20 cellular contexts compared by ENCODE assay signal in genomic region chr6:153616506-153616905, GRCh38.
"Had no signal": no experiment of that assay in that cellular context is flagged by ENCODE, and none has a peak within 500 bp of the region (broad histone marks: within the 10 kb centered on the region; RNA-seq: fewer than 3 reads in every experiment).

No MANE protein-coding gene starts in this region.

- H3K27me3 ChIP-seq: body of pancreas, colonic mucosa, sigmoid colon, spleen, stomach, testis, upper lobe of right lung had no signal

- H3K36me3 ChIP-seq: colonic mucosa, lower lobe of right lung, sigmoid colon, spleen, stomach, upper lobe of right lung had no signal

- ATAC-seq: activated CD4-positive, CD25-positive, alpha-beta regulatory T cell treated with anti-CD3 and anti-CD28 coated beads, Interleukin-2, amount 50 U/mL, for 24 hours; body of pancreas; esophagus mucosa; left colon; lower lobe of right lung; upper lobe of right lung had no signal

- H3K4me1 Mint-ChIP-seq: activated naive CD8-positive, alpha-beta T cell treated with anti-CD3 and anti-CD28 coated beads for 36 hours had no signal

- H3K9me3 ChIP-seq: body of pancreas, colonic mucosa, lower lobe of right lung, sigmoid colon, spleen, stomach, testis, upper lobe of right lung had no signal

- H3K27me3 Mint-ChIP-seq: activated naive CD8-positive, alpha-beta T cell treated with anti-CD3 and anti-CD28 coated beads for 36 hours had no signal

- H3K27ac ChIP-seq: body of pancreas, colonic mucosa, lower lobe of right lung, sigmoid colon, spleen, stomach, testis, upper lobe of right lung had no signal

- DNase-seq: activated CD4-positive, alpha-beta T cell treated with anti-CD3 and anti-CD28 coated beads, Interleukin-2, amount 50 U/mL, for 1 hour; activated CD8-positive, alpha-beta memory T cell treated with anti-CD3 and anti-CD28 coated beads for 24 hours; activated naive CD8-positive, alpha-beta T cell treated with anti-CD3 and anti-CD28 coated beads for 36 hours; amygdala; body of pancreas; caudate nucleus; colonic mucosa; hippocampal formation; left colon; lower lobe of right lung; midbrain; sigmoid colon; spleen; stimulated activated CD4-positive, alpha-beta T cell treated with anti-CD3 and anti-CD28 coated beads, Interleukin-1b, Interleukin-23, amount 100 ng/mL, for 48 hours; stomach; testis; upper lobe of right lung had no signal

- H3K36me3 Mint-ChIP-seq: activated naive CD8-positive, alpha-beta T cell treated with anti-CD3 and anti-CD28 coated beads for 36 hours had no signal

- H3K4me3 Mint-ChIP-seq: activated naive CD8-positive, alpha-beta T cell treated with anti-CD3 and anti-CD28 coated beads for 36 hours; activated T-helper 1 cell treated with anti-CD3 and anti-CD28 coated beads, Interleukin-12 subunit alpha, Interleukin-12 subunit beta, Interleukin-2, Interleukin-4 antibody, amounts not matched to agents 30 ng/mL and 10 ng/mL and 1 ng/mL, durations not matched to agents 14 hours and 24 hours and 36 hours had no signal

- H3K4me1 ChIP-seq: body of pancreas, colonic mucosa, lower lobe of right lung, sigmoid colon, spleen, stomach, testis, upper lobe of right lung had no signal

- H3K27ac Mint-ChIP-seq: activated naive CD8-positive, alpha-beta T cell treated with anti-CD3 and anti-CD28 coated beads for 36 hours; activated T-helper 1 cell treated with anti-CD3 and anti-CD28 coated beads, Interleukin-12 subunit alpha, Interleukin-12 subunit beta, Interleukin-2, Interleukin-4 antibody, amounts not matched to agents 30 ng/mL and 10 ng/mL and 1 ng/mL, durations not matched to agents 14 hours and 24 hours and 36 hours had no signal

- H3K9me3 Mint-ChIP-seq: activated naive CD8-positive, alpha-beta T cell treated with anti-CD3 and anti-CD28 coated beads for 36 hours; activated T-helper 1 cell treated with anti-CD3 and anti-CD28 coated beads, Interleukin-12 subunit alpha, Interleukin-12 subunit beta, Interleukin-2, Interleukin-4 antibody, amounts not matched to agents 30 ng/mL and 10 ng/mL and 1 ng/mL, durations not matched to agents 14 hours and 24 hours and 36 hours had no signal

- H3K4me3 ChIP-seq: body of pancreas, colonic mucosa, lower lobe of right lung, sigmoid colon, spleen, stomach, testis, upper lobe of right lung had no signal
